Comparison of ENCODE assay signal across 9 cellular contexts in the genomic region with DNA sequence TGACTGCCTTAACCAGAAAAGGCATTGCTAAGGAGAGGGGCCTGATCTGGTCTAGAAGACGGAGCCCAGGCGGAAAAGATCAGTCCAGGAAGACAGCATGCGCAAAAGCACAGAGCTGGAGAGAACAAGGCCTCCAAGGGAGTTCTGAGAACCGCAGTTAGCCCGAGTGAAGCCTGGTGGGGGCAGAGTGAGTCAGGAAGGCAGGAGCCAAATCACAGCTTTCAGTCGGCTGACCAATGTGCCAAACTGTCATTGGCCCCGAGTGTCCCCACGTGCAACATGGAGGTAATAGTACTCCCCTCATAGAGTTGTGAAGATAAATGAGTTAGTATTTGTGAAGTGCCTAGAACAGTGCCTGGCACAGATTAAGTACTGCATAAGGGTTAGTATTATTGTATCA. TPM values are rescaled to one million over a fixed set of nuclear protein-coding genes. Genes with fewer than 3 reads are reported as not detected.
DNase-seq lines count a peak whose midpoint lies in the region; ATAC-seq and TF ChIP-seq lines count a peak whose summit lies in the region.
"Had no signal": no experiment of that assay in that cellular context is flagged by ENCODE, and none has a peak within 500 bp of the region (broad histone marks: within the 10 kb centered on the region; RNA-seq: fewer than 3 reads in every experiment).

No MANE protein-coding gene starts in this region.

- TF ChIP-seq CTCF in Calu3 (IDR thresholded peaks at IDR 0.05; ENCODE audit: unreplicated experiment): no peak
- no peak for TF ChIP-seq CTCF in psoas muscle (IDR thresholded peaks at IDR 0.05)

- CTCF ChIA-PET in Calu3 (lab: Charles Lee): no interaction called here

- no peak overlapping the region for H3K9ac ChIP-seq in iPS-15b (ENCODE audit: low read depth, low read length)

- H3K27ac ChIP-seq in psoas muscle: peak overlapping the region; percentile 41

- POLR2A ChIA-PET in activated naive CD8-positive, alpha-beta T cell treated with anti-CD3 and anti-CD28 coated beads, Interleukin-2, amount 10 ng/mL, durations not matched to agents 7 days and 5 days (lab: Charles Lee): no interaction called here

- 49 to 55% (median 55%) methylated on average over 8 of the region's 8 CpGs for WGBS in psoas muscle, 3 donors

- H3K36me3 Mint-ChIP-seq in Calu3 (ENCODE audit: insufficient read depth, unreplicated experiment): peaks cover 19% of the 10 kb centered on the region
- no peaks in the 10 kb centered on the region for H3K36me3 Mint-ChIP-seq in activated naive CD8-positive, alpha-beta T cell treated with anti-CD3 and anti-CD28 coated beads, Interleukin-2, amount 10 ng/mL, durations not matched to agents 7 days and 5 days

- H3K27me3 ChIP-seq in iPS-15b (ENCODE audit: control insufficient read depth, insufficient read depth, low read length): peaks cover 4% of the 10 kb centered on the region
- H3K27me3 ChIP-seq in psoas muscle (ENCODE audit: insufficient read depth in 3 of 3, low read length in 2 of 3): no peaks in the 10 kb centered on the region

- peak overlapping the region; percentile 66 for H3K27ac Mint-ChIP-seq in Calu3 (ENCODE audit: unreplicated experiment)
- H3K27ac Mint-ChIP-seq in activated naive CD8-positive, alpha-beta T cell treated with anti-CD3 and anti-CD28 coated beads, Interleukin-2, amount 10 ng/mL, durations not matched to agents 7 days and 5 days: peak overlapping the region; percentile 42

- H3K27me3 Mint-ChIP-seq in Calu3 (ENCODE audit: unreplicated experiment): no peaks in the 10 kb centered on the region
- peaks cover 12% of the 10 kb centered on the region for H3K27me3 Mint-ChIP-seq in activated naive CD8-positive, alpha-beta T cell treated with anti-CD3 and anti-CD28 coated beads, Interleukin-2, amount 10 ng/mL, durations not matched to agents 7 days and 5 days

- H3K4me3 Mint-ChIP-seq in Calu3 (ENCODE audit: low read depth, unreplicated experiment): peak overlapping the region; percentile 76
- no peak overlapping the region for H3K4me3 Mint-ChIP-seq in activated naive CD8-positive, alpha-beta T cell treated with anti-CD3 and anti-CD28 coated beads, Interleukin-2, amount 10 ng/mL, durations not matched to agents 7 days and 5 days

- H3K4me3 ChIP-seq in iPS-15b (ENCODE audit: low read depth, low read length) (peak overlapping the region; percentile 24), psoas muscle (peak overlapping the region; percentile 81)

- H3K36me3 ChIP-seq in iPS-15b (ENCODE audit: control insufficient read depth, insufficient read depth, low read length) (no peaks in the 10 kb centered on the region), psoas muscle (ENCODE audit: insufficient read depth in 1 of 2, low read depth in 1 of 2) (no peaks in the 10 kb centered on the region)

- H3K9me3 ChIP-seq in iPS-15b (ENCODE audit: control insufficient read depth, insufficient read depth, low read length): no peaks in the 10 kb centered on the region
- no peaks in the 10 kb centered on the region for H3K9me3 ChIP-seq in psoas muscle

- no TSS peak for BruUV-seq in Calu3 (replicated peaks; lab: Mats Ljungman, UMichigan)

- DNase-seq in Calu3 (no peak), psoas muscle (no peak), hypothalamus (lab: John Stamatoyannopoulos, UW) (no peak)
- no peak for DNase-seq in activated naive CD8-positive, alpha-beta T cell treated with anti-CD3 and anti-CD28 coated beads, Interleukin-2, amount 10 ng/mL, durations not matched to agents 7 days and 5 days
- DNase-seq in stimulated activated CD4-positive, alpha-beta T cell treated with anti-CD3 and anti-CD28 coated beads, Interleukin-4, amount 100 ng/mL, for 1 hour: no peak
- DNase-seq: activated naive CD4-positive, alpha-beta T cell had no signal

- intact Hi-C loops in Calu3 (cut with micrococcal nuclease; ENCODE audit: unreplicated experiment): no loop called here
- intact Hi-C loops in psoas muscle (cut with DNase I): no loop called here

- peaks cover 12% of the 10 kb centered on the region for H3K4me1 Mint-ChIP-seq in Calu3 (ENCODE audit: low read depth, unreplicated experiment)
- H3K4me1 Mint-ChIP-seq in activated naive CD8-positive, alpha-beta T cell treated with anti-CD3 and anti-CD28 coated beads, Interleukin-2, amount 10 ng/mL, durations not matched to agents 7 days and 5 days: peaks cover 6% of the 10 kb centered on the region

- peaks cover 12% of the 10 kb centered on the region for H3K4me1 ChIP-seq in iPS-15b (ENCODE audit: control insufficient read depth, insufficient read depth, low read length)
- no peaks in the 10 kb centered on the region for H3K4me1 ChIP-seq in psoas muscle

- H3K9me3 Mint-ChIP-seq in Calu3 (ENCODE audit: low read depth, unreplicated experiment): no peaks in the 10 kb centered on the region
- no peaks in the 10 kb centered on the region for H3K9me3 Mint-ChIP-seq in activated naive CD8-positive, alpha-beta T cell treated with anti-CD3 and anti-CD28 coated beads, Interleukin-2, amount 10 ng/mL, durations not matched to agents 7 days and 5 days

- no peak for ATAC-seq in activated naive CD8-positive, alpha-beta T cell treated with anti-CD3 and anti-CD28 coated beads, Interleukin-2, amount 10 ng/mL, durations not matched to agents 7 days and 5 days (ENCODE audit: low read depth)
- ATAC-seq in psoas muscle: peak in 2 of 4 donors; percentile 20 to 34
- ATAC-seq in HG03159 (IDR thresholded peaks at IDR 0.05; ENCODE audit: unreplicated experiment): no peak
- ATAC-seq in GM18909 (IDR thresholded peaks at IDR 0.05; ENCODE audit: poor library complexity, unreplicated experiment): no peak

RNA-seq across cellular contexts. Expression of gene TSPAN2, which starts 1.2 kb away (rescaled TPM):
- total RNA-seq in Calu3 (2022): 6.0 and 7.7 TPM in 2 replicates
- total RNA-seq in activated naive CD8-positive, alpha-beta T cell treated with anti-CD3 and anti-CD28 coated beads, Interleukin-2, amount 10 ng/mL, durations not matched to agents 7 days and 5 days: 1 to 10 TPM in 1 of 2 experiments, under 1 TPM in 1; 0.42 to 1.2 TPM
- 1 to 10 TPM; 1.2 to 2.3 (median 2.1) TPM for total RNA-seq in psoas muscle
- 1 to 10 TPM in 2 of 3 donors, under 1 TPM in 1; 0.87 to 1.4 (median 1.1) TPM for polyA plus RNA-seq in psoas muscle
